36 cellular contexts compared by ENCODE assay signal in genomic region chr1:42983675-42984074, GRCh38.
"Had no signal": no experiment of that assay in that cellular context is flagged by ENCODE, and none has a peak within 500 bp of the region (broad histone marks: within the 10 kb centered on the region; RNA-seq: fewer than 3 reads in every experiment).

No MANE protein-coding gene starts in this region.

- H3K9me3 ChIP-seq: adrenal gland, body of pancreas, MG63, SJCRH30 had no signal

- H3K27ac Mint-ChIP-seq: activated B cell treated with CpG ODN at 0.5 μM for 24 hours; activated CD4-positive, alpha-beta memory T cell treated with anti-CD3 and anti-CD28 coated beads, Interleukin-2, amount 10 ng/mL, durations not matched to agents 7 days and 5 days; activated CD8-positive, alpha-beta memory T cell treated with anti-CD3 and anti-CD28 coated beads, Interleukin-2, amount 10 ng/mL, durations not matched to agents 7 days and 5 days; activated naive CD4-positive, alpha-beta T cell treated with anti-CD3 and anti-CD28 coated beads, Interleukin-2, amount 50 U/mL, for 24 hours; activated T-helper 2 cell treated with anti-CD3 and anti-CD28 coated beads, Interferon-gamma antibody, Interleukin-2, Interleukin-4, amounts not matched to agents 10 μg/mL and 5 μg/mL and 100 μg/mL, durations not matched to agents 14 hours and 24 hours and 36 hours had no signal

- H3K4me3 Mint-ChIP-seq: activated B cell treated with CpG ODN at 0.5 μM for 24 hours; activated CD4-positive, alpha-beta memory T cell treated with anti-CD3 and anti-CD28 coated beads, Interleukin-2, amount 10 ng/mL, durations not matched to agents 7 days and 5 days; activated CD8-positive, alpha-beta memory T cell treated with anti-CD3 and anti-CD28 coated beads, Interleukin-2, amount 10 ng/mL, durations not matched to agents 7 days and 5 days; activated naive CD4-positive, alpha-beta T cell treated with anti-CD3 and anti-CD28 coated beads, Interleukin-2, amount 50 U/mL, for 24 hours had no signal

- H3K4me1 Mint-ChIP-seq: activated CD4-positive, alpha-beta memory T cell treated with anti-CD3 and anti-CD28 coated beads, Interleukin-2, amount 10 ng/mL, durations not matched to agents 7 days and 5 days; activated CD8-positive, alpha-beta memory T cell treated with anti-CD3 and anti-CD28 coated beads, Interleukin-2, amount 10 ng/mL, durations not matched to agents 7 days and 5 days; activated naive CD4-positive, alpha-beta T cell treated with anti-CD3 and anti-CD28 coated beads, Interleukin-2, amount 50 U/mL, for 24 hours had no signal

- H3K27ac ChIP-seq: adrenal gland, body of pancreas, SJCRH30, VCaP had no signal

- H3K27me3 ChIP-seq: adrenal gland, body of pancreas, MG63 had no signal

- H3K36me3 Mint-ChIP-seq: activated CD8-positive, alpha-beta memory T cell treated with anti-CD3 and anti-CD28 coated beads, Interleukin-2, amount 10 ng/mL, durations not matched to agents 7 days and 5 days had no signal

- H3K4me3 ChIP-seq: adrenal gland, body of pancreas, MG63, SJCRH30 had no signal

- H3K9me3 Mint-ChIP-seq: activated B cell treated with CpG ODN at 0.5 μM for 24 hours; activated CD4-positive, alpha-beta memory T cell treated with anti-CD3 and anti-CD28 coated beads, Interleukin-2, amount 10 ng/mL, durations not matched to agents 7 days and 5 days; activated naive CD4-positive, alpha-beta T cell treated with anti-CD3 and anti-CD28 coated beads, Interleukin-2, amount 50 U/mL, for 24 hours; activated T-helper 2 cell treated with anti-CD3 and anti-CD28 coated beads, Interferon-gamma antibody, Interleukin-2, Interleukin-4, amounts not matched to agents 10 μg/mL and 5 μg/mL and 100 μg/mL, durations not matched to agents 14 hours and 24 hours and 36 hours had no signal

- H3K27me3 Mint-ChIP-seq: activated B cell treated with CpG ODN at 0.5 μM for 24 hours; activated CD8-positive, alpha-beta memory T cell treated with anti-CD3 and anti-CD28 coated beads, Interleukin-2, amount 10 ng/mL, durations not matched to agents 7 days and 5 days; activated naive CD4-positive, alpha-beta T cell treated with anti-CD3 and anti-CD28 coated beads, Interleukin-2, amount 50 U/mL, for 24 hours had no signal

- H3K4me1 ChIP-seq: adrenal gland, body of pancreas, SJCRH30 had no signal

- DNase-seq: activated B cell treated with CpG ODN at 0.5 μM for 24 hours; activated CD4-positive, alpha-beta memory T cell treated with anti-CD3 and anti-CD28 coated beads, Interleukin-2, amount 10 ng/mL, durations not matched to agents 7 days and 5 days; activated CD4-positive, alpha-beta T cell treated with anti-CD3 and anti-CD28 coated beads for 48 hours; activated CD4-positive, CD25-positive, alpha-beta regulatory T cell treated with anti-CD3 and anti-CD28 coated beads, Interleukin-2, amount 50 U/mL, for 72 hours; activated CD8-positive, alpha-beta memory T cell treated with anti-CD3 and anti-CD28 coated beads for 24 hours; activated CD8-positive, alpha-beta memory T cell treated with anti-CD3 and anti-CD28 coated beads, Interleukin-2, amount 10 ng/mL, durations not matched to agents 7 days and 5 days; activated CD8-positive, alpha-beta memory T cell treated with anti-CD3 and anti-CD28 coated beads, Interleukin-2, amount 50 U/mL, for 48 hours; activated gamma-delta T cell; activated naive CD4-positive, alpha-beta T cell treated with Interleukin-2 at 50 U/mL for 16 hours; activated T-cell treated with anti-CD3 and anti-CD28 coated beads, Interleukin-2, amount 50 U/mL, for 48 hours; adrenal gland; body of pancreas; caudate nucleus; cerebellar nuclear complex; Kasumi-1; KG1; MG63; NCI-H1048; NCI-H1105 treated with DMSO at 0.1 percent for 48 hours; NCI-H1436; NCI-H1694 treated with DMSO at 0.1 percent for 48 hours; NCI-H2029; NCI-H2107; NCI-H2171 treated with DMSO at 0.1 percent for 48 hours; NCI-H345; NCI-H524 treated with DMSO at 0.1 percent for 48 hours; SHP77; SJCRH30; SW 1271; T-helper 1 cell; T-helper 2 cell; T-helper 9 cell had no signal

- ATAC-seq: activated CD8-positive, alpha-beta memory T cell treated with anti-CD3 and anti-CD28 coated beads, Interleukin-2, amount 10 ng/mL, durations not matched to agents 7 days and 5 days; body of pancreas; Panc1 had no signal

- H3K36me3 ChIP-seq: adrenal gland, MG63, SJCRH30 had no signal
